ENCODE assay signal across 13 cellular contexts in genomic region chr6:142395266-142395665, GRCh38.
A peak's percentile ranks its signal among the peaks of the same experiment; 100 is the strongest.
DNase-seq lines count a peak whose midpoint lies in the region; ATAC-seq and TF ChIP-seq lines count a peak whose summit lies in the region.
"Had no signal": no experiment of that assay in that cellular context is flagged by ENCODE, and none has a peak within 500 bp of the region (broad histone marks: within the 10 kb centered on the region; RNA-seq: fewer than 3 reads in every experiment).

No MANE protein-coding gene starts in this region.

- POLR2A ChIA-PET in activated CD8-positive, alpha-beta T cell treated with anti-CD3 and anti-CD28 coated beads for 36 hours (lab: Charles Lee): interaction anchor here (1.1 kb wide), 1 partner anchor 93 kb away, joined by 4 read pairs; the partner anchor contains the start of gene ADGRG6

- no peak overlapping the region for H3K27ac ChIP-seq in spleen
- no peak overlapping the region for H3K27ac ChIP-seq in H9 (ENCODE audit: insufficient read length, low read depth, low read length)
- H3K27ac ChIP-seq: left lung, Peyer's patch had no signal

- no peak overlapping the region for H3K4ac ChIP-seq in H9 (ENCODE audit: low read depth, low read length)

- H3K27me3 Mint-ChIP-seq in activated naive CD4-positive, alpha-beta T cell treated with anti-CD3 and anti-CD28 coated beads, Interleukin-2, amount 10 ng/mL, durations not matched to agents 7 days and 5 days: peaks cover 22% of the 10 kb centered on the region
- H3K27me3 Mint-ChIP-seq in activated CD8-positive, alpha-beta T cell treated with anti-CD3 and anti-CD28 coated beads for 36 hours: no peaks in the 10 kb centered on the region
- H3K27me3 Mint-ChIP-seq in stimulated activated naive CD8-positive, alpha-beta T cell treated with anti-CD3 and anti-CD28 coated beads, Interleukin-15, Interleukin-2, amounts not matched to agents 100 ng/mL and 50 ng/mL, for 24 hours: peaks cover 4% of the 10 kb centered on the region
- H3K27me3 Mint-ChIP-seq in H9 (ENCODE audit: low read depth): no peaks in the 10 kb centered on the region

- H3K4me3 Mint-ChIP-seq in activated naive CD4-positive, alpha-beta T cell treated with anti-CD3 and anti-CD28 coated beads, Interleukin-2, amount 10 ng/mL, durations not matched to agents 7 days and 5 days: peak overlapping the region; percentile 10
- peak overlapping the region; percentile 13 for H3K4me3 Mint-ChIP-seq in activated CD8-positive, alpha-beta T cell treated with anti-CD3 and anti-CD28 coated beads for 36 hours
- H3K4me3 Mint-ChIP-seq in stimulated activated naive CD8-positive, alpha-beta T cell treated with anti-CD3 and anti-CD28 coated beads, Interleukin-15, Interleukin-2, amounts not matched to agents 100 ng/mL and 50 ng/mL, for 24 hours: peak overlapping the region; percentile 11
- no peak overlapping the region for H3K4me3 Mint-ChIP-seq in H9

- TF ChIP-seq POLR2A in spleen (IDR thresholded peaks at IDR 0.05): no peak

- no peak overlapping the region for H4K5ac ChIP-seq in H9 (ENCODE audit: insufficient read length, low read depth, low read length)

- no peak for TF ChIP-seq CTCF in activated CD8-positive, alpha-beta T cell treated with anti-CD3 and anti-CD28 coated beads for 36 hours (IDR thresholded peaks at IDR 0.05)
- TF ChIP-seq CTCF in spleen (IDR thresholded peaks at IDR 0.05 in 8 of 11, conservative IDR thresholded peaks at IDR 0.05 in 3 of 11): no peak
- TF ChIP-seq CTCF in H9 (conservative IDR thresholded peaks at IDR 0.05): no peak

- no peak overlapping the region for H3K4me3 ChIP-seq in spleen
- H3K4me3 ChIP-seq: left lung, Peyer's patch had no signal

- intact Hi-C loops in activated CD8-positive, alpha-beta T cell treated with anti-CD3 and anti-CD28 coated beads for 36 hours (cut with micrococcal nuclease): no loop called here
- intact Hi-C loops in spleen (cut with DNase I; ENCODE audit: low total_unique reads): no loop called here

- peaks cover 30% of the 10 kb centered on the region for H3K4me1 Mint-ChIP-seq in activated naive CD4-positive, alpha-beta T cell treated with anti-CD3 and anti-CD28 coated beads, Interleukin-2, amount 10 ng/mL, durations not matched to agents 7 days and 5 days
- H3K4me1 Mint-ChIP-seq in activated CD8-positive, alpha-beta T cell treated with anti-CD3 and anti-CD28 coated beads for 36 hours (ENCODE audit: low read depth): peaks cover 24% of the 10 kb centered on the region
- H3K4me1 Mint-ChIP-seq in stimulated activated naive CD8-positive, alpha-beta T cell treated with anti-CD3 and anti-CD28 coated beads, Interleukin-15, Interleukin-2, amounts not matched to agents 100 ng/mL and 50 ng/mL, for 24 hours (ENCODE audit: low read depth): peaks cover 19% of the 10 kb centered on the region
- H3K4me1 Mint-ChIP-seq in H9: peaks cover under 1 to 3% of the 10 kb centered on the region in 2 experiments; a peak in 3 of 4 replicates

- H3K9ac ChIP-seq in H9 (ENCODE audit: extremely low read depth, insufficient read length, low read length): no peak overlapping the region

- H3K36me3 ChIP-seq in spleen: no peaks in the 10 kb centered on the region
- H3K36me3 ChIP-seq: left lung, Peyer's patch had no signal

- H2BK15ac ChIP-seq in H9 (ENCODE audit: low read depth, low read length): no peak overlapping the region

- no peaks in the 10 kb centered on the region for H4K20me1 ChIP-seq in H9 (ENCODE audit: control insufficient read depth, insufficient read depth, insufficient read length)

- H3K23me2 ChIP-seq in H9 (ENCODE audit: insufficient read length, low read depth, low read length, poor library complexity, severe bottlenecking): no peaks in the 10 kb centered on the region

- peak overlapping the region; percentile 74 for H3K27ac Mint-ChIP-seq in activated naive CD4-positive, alpha-beta T cell treated with anti-CD3 and anti-CD28 coated beads, Interleukin-2, amount 10 ng/mL, durations not matched to agents 7 days and 5 days
- no peak overlapping the region for H3K27ac Mint-ChIP-seq in activated CD8-positive, alpha-beta T cell treated with anti-CD3 and anti-CD28 coated beads for 36 hours
- no peak overlapping the region for H3K27ac Mint-ChIP-seq in stimulated activated naive CD8-positive, alpha-beta T cell treated with anti-CD3 and anti-CD28 coated beads, Interleukin-15, Interleukin-2, amounts not matched to agents 100 ng/mL and 50 ng/mL, for 24 hours
- H3K27ac Mint-ChIP-seq in H9: no peak overlapping the region

- H3K56ac ChIP-seq in H9 (ENCODE audit: insufficient read length, low read depth, low read length): no peak overlapping the region

- CTCF ChIA-PET in activated naive CD4-positive, alpha-beta T cell treated with anti-CD3 and anti-CD28 coated beads, Interleukin-2, amount 10 ng/mL, durations not matched to agents 7 days and 5 days (lab: Charles Lee): no interaction called here
- CTCF ChIA-PET in activated CD8-positive, alpha-beta T cell treated with anti-CD3 and anti-CD28 coated beads for 36 hours (lab: Charles Lee): interaction anchor here (1.0 to 1.1 kb wide), 2 partner anchors 8 to 248 kb away, joined by 3 to 4 read pairs; no protein-coding TSS in a partner anchor

- H3T11ph ChIP-seq in H9 (ENCODE audit: low read length): no peak overlapping the region

- no peaks in the 10 kb centered on the region for H3K27me3 ChIP-seq in spleen (replicated peaks in 1 of 7)
- no peaks in the 10 kb centered on the region for H3K27me3 ChIP-seq in H9 (ENCODE audit: insufficient read depth, low read length)
- H3K27me3 ChIP-seq: left lung, Peyer's patch had no signal

- no peaks in the 10 kb centered on the region for H3K36me3 Mint-ChIP-seq in activated naive CD4-positive, alpha-beta T cell treated with anti-CD3 and anti-CD28 coated beads, Interleukin-2, amount 10 ng/mL, durations not matched to agents 7 days and 5 days
- no peaks in the 10 kb centered on the region for H3K36me3 Mint-ChIP-seq in activated CD8-positive, alpha-beta T cell treated with anti-CD3 and anti-CD28 coated beads for 36 hours (ENCODE audit: low read depth)
- H3K36me3 Mint-ChIP-seq in stimulated activated naive CD8-positive, alpha-beta T cell treated with anti-CD3 and anti-CD28 coated beads, Interleukin-15, Interleukin-2, amounts not matched to agents 100 ng/mL and 50 ng/mL, for 24 hours (ENCODE audit: low read depth): no peaks in the 10 kb centered on the region
- H3K36me3 Mint-ChIP-seq in H9 (ENCODE audit: insufficient read depth in 1 of 3, low read depth in 3 of 3): no peaks in the 10 kb centered on the region

- no peak for DNase-seq in activated naive CD4-positive, alpha-beta T cell treated with anti-CD3 and anti-CD28 coated beads, Interleukin-2, amount 10 ng/mL, durations not matched to agents 7 days and 5 days
- DNase-seq in activated naive CD4-positive, alpha-beta T cell (lab: John Stamatoyannopoulos, UW): no peak
- DNase-seq in activated CD8-positive, alpha-beta T cell treated with anti-CD3 and anti-CD28 coated beads for 36 hours: no peak
- DNase-seq in spleen (no peak), SIG-M5 treated with dmso at 0.1 percent for 504 hours (lab: John Stamatoyannopoulos, UW; ENCODE audit: unreplicated experiment) (no peak), H9 (no peak)
- DNase-seq: amniotic stem cell; left lung; NCI-H1417 treated with DMSO at 0.1 percent for 48 hours; Peyer's patch; stimulated activated CD4-positive, alpha-beta T cell treated with anti-CD3 and anti-CD28 coated beads, Interleukin-1b, Interleukin-23, amount 100 ng/mL, for 48 hours had no signal

- H3K4me1 ChIP-seq in spleen (peaks cover 0 to 16% (median 0%) of the 10 kb centered on the region in 6 donors), H9 (ENCODE audit: insufficient read depth, low read length) (peaks cover under 1% of the 10 kb centered on the region; the same call in 1 of the 2 replicates)
- H3K4me1 ChIP-seq: left lung, Peyer's patch had no signal

- H3K14ac ChIP-seq in H9 (ENCODE audit: insufficient read depth, low read length): no peak overlapping the region

- no peak overlapping the region for H3K23ac ChIP-seq in H9 (ENCODE audit: insufficient read length, low read depth, low read length)

- no peak overlapping the region for H2BK12ac ChIP-seq in H9 (ENCODE audit: insufficient read length, low read depth, low read length)

- no peaks in the 10 kb centered on the region for H3K9me3 Mint-ChIP-seq in activated naive CD4-positive, alpha-beta T cell treated with anti-CD3 and anti-CD28 coated beads, Interleukin-2, amount 10 ng/mL, durations not matched to agents 7 days and 5 days
- no peaks in the 10 kb centered on the region for H3K9me3 Mint-ChIP-seq in activated CD8-positive, alpha-beta T cell treated with anti-CD3 and anti-CD28 coated beads for 36 hours
- H3K9me3 Mint-ChIP-seq in stimulated activated naive CD8-positive, alpha-beta T cell treated with anti-CD3 and anti-CD28 coated beads, Interleukin-15, Interleukin-2, amounts not matched to agents 100 ng/mL and 50 ng/mL, for 24 hours: no peaks in the 10 kb centered on the region
- no peaks in the 10 kb centered on the region for H3K9me3 Mint-ChIP-seq in H9

- peak; percentile 4 for ATAC-seq in HG03064 (IDR thresholded peaks at IDR 0.05; ENCODE audit: low read depth, unreplicated experiment)
- ATAC-seq in activated CD8-positive, alpha-beta T cell treated with anti-CD3 and anti-CD28 coated beads for 36 hours: peak; percentile 46
- ATAC-seq: left lung had no signal

- H3K9me3 ChIP-seq in spleen (no peaks in the 10 kb centered on the region), H9 (ENCODE audit: control insufficient read depth, low read depth, low read length) (no peaks in the 10 kb centered on the region)
- H3K9me3 ChIP-seq: left lung, Peyer's patch had no signal

- H3K79me2 ChIP-seq in H9 (ENCODE audit: insufficient read depth, low read length): no peaks in the 10 kb centered on the region

- no peak overlapping the region for H2AK5ac ChIP-seq in H9 (ENCODE audit: insufficient read length, low read length)

- no peak overlapping the region for H2BK20ac ChIP-seq in H9 (ENCODE audit: low read depth, low read length, poor library complexity, severe bottlenecking)

- H3K4me2 ChIP-seq in H9 (ENCODE audit: insufficient read depth, insufficient read length, low read length): no peak overlapping the region

- no peak overlapping the region for H3K18ac ChIP-seq in H9 (ENCODE audit: insufficient read length, low read depth, low read length)

- H2AFZ ChIP-seq in H9 (ENCODE audit: low read length): no peak overlapping the region

- H3K79me1 ChIP-seq in H9 (ENCODE audit: insufficient read depth, low read depth, low read length, poor library complexity, severe bottlenecking): no peaks in the 10 kb centered on the region

- 71 to 79% (median 73%) methylated on average over 3 of the region's 3 CpGs for WGBS in spleen, 5 donors
- no CpG with 5 or more reads among the region's 3 CpGs for WGBS in H9 (ENCODE audit: extremely low coverage, insufficient read length, low lambda C conversion rate)

- no peak overlapping the region for H4K91ac ChIP-seq in H9 (ENCODE audit: insufficient read length, low read depth, low read length)

- H2BK120ac ChIP-seq in H9 (ENCODE audit: low read depth, low read length, poor library complexity, severe bottlenecking): no peak overlapping the region

- H4K8ac ChIP-seq in H9 (replicated peaks; ENCODE audit: insufficient read length, low read depth, low read length): no peak overlapping the region

- H2BK5ac ChIP-seq in H9 (ENCODE audit: insufficient read length, low read length): no peak overlapping the region

Comparison
In these comparisons a context has a peak if more than half of its experiments do, and no peak if none do; other contexts are left out.
1. H3K4me3 Mint-ChIP-seq: peak in activated naive CD4-positive, alpha-beta T cell treated with anti-CD3 and anti-CD28 coated beads, Interleukin-2, amount 10 ng/mL, durations not matched to agents 7 days and 5 days (single experiment), activated CD8-positive, alpha-beta T cell treated with anti-CD3 and anti-CD28 coated beads for 36 hours (single experiment) and stimulated activated naive CD8-positive, alpha-beta T cell treated with anti-CD3 and anti-CD28 coated beads, Interleukin-15, Interleukin-2, amounts not matched to agents 100 ng/mL and 50 ng/mL, for 24 hours (single experiment); none in H9 (0 of 2).